1 cellular context compared by ENCODE assay signal in genomic region chr2:226971029-226971584, GRCh38.
TF ChIP-seq lines count a peak whose summit lies in the region.

No MANE protein-coding gene starts in this region.

TF ChIP-seq in GM23338, 12 proteins besides CTCF, POLR2A, EP300 and RAD21 (continued from another document):
- TF ChIP-seq ETS1 (IDR thresholded peaks at IDR 0.05) (no peak), EZH2 (IDR thresholded peaks at IDR 0.05; ENCODE audit: low read depth, unreplicated experiment) (no peak), CREB1 (CRISPR knock-in tag; IDR thresholded peaks at IDR 0.05; ENCODE audit: low read depth) (no peak), ZNF114 (CRISPR knock-in tag; IDR thresholded peaks at IDR 0.05) (no peak), STAT1 (IDR thresholded peaks at IDR 0.05; ENCODE audit: unreplicated experiment) (no peak), ZNF462 (CRISPR knock-in tag; IDR thresholded peaks at IDR 0.05) (no peak), POLR2AphosphoS5 (IDR thresholded peaks at IDR 0.05; ENCODE audit: low read depth) (no peak), ZNF331 (CRISPR knock-in tag; IDR thresholded peaks at IDR 0.05; ENCODE audit: low read depth) (no peak)
